In genomic region chr6:157974967-157975366, GRCh38 we compare ENCODE assay signal across 24 cellular contexts.
"Had no signal": no experiment of that assay in that cellular context is flagged by ENCODE, and none has a peak within 500 bp of the region (broad histone marks: within the 10 kb centered on the region; RNA-seq: fewer than 3 reads in every experiment).

No MANE protein-coding gene starts in this region.

- H3K4me3 Mint-ChIP-seq: activated naive CD8-positive, alpha-beta T cell treated with anti-CD3 and anti-CD28 coated beads for 36 hours; central memory CD8-positive, alpha-beta T cell; effector memory CD8-positive, alpha-beta T cell; immature natural killer cell; natural killer cell treated with Interleukin-12 subunit alpha and Interleukin-12 subunit beta and Interleukin-15 and Interleukin-18, amount 100 ng/mL, for 72 hours; T-helper 17 cell had no signal

- H3K4me1 Mint-ChIP-seq: central memory CD8-positive, alpha-beta T cell had no signal

- H3K27ac Mint-ChIP-seq: activated naive CD8-positive, alpha-beta T cell treated with anti-CD3 and anti-CD28 coated beads for 36 hours; effector memory CD8-positive, alpha-beta T cell; immature natural killer cell; natural killer cell treated with Interleukin-12 subunit alpha and Interleukin-12 subunit beta and Interleukin-15 and Interleukin-18, amount 100 ng/mL, for 72 hours; T-helper 17 cell had no signal

- H3K9me3 Mint-ChIP-seq: activated naive CD8-positive, alpha-beta T cell treated with anti-CD3 and anti-CD28 coated beads for 36 hours; central memory CD8-positive, alpha-beta T cell; effector memory CD8-positive, alpha-beta T cell; immature natural killer cell; natural killer cell treated with Interleukin-12 subunit alpha and Interleukin-12 subunit beta and Interleukin-15 and Interleukin-18, amount 100 ng/mL, for 72 hours had no signal

- FAIRE-seq: colon, endothelial cell of umbilical vein had no signal

- H3K36me3 ChIP-seq: breast epithelium, sigmoid colon, tibial artery had no signal

- H3K9me3 ChIP-seq: breast epithelium, sigmoid colon, tibial artery had no signal

- H3K27me3 ChIP-seq: breast epithelium, dorsolateral prefrontal cortex, sigmoid colon, tibial artery had no signal

- H3K27ac ChIP-seq: breast epithelium, dorsolateral prefrontal cortex, sigmoid colon, tibial artery had no signal

- H3K4me3 ChIP-seq: breast epithelium, dorsolateral prefrontal cortex, lung, sigmoid colon, tibial artery had no signal

- H3K4me1 ChIP-seq: breast epithelium, sigmoid colon, tibial artery had no signal

- DNase-seq: activated CD4-positive, alpha-beta T cell treated with anti-CD3 and anti-CD28 coated beads for 4 hours; activated CD4-positive, alpha-beta T cell treated with anti-CD3 and anti-CD28 coated beads, Interleukin-2, amount 50 U/mL, for 48 hours; activated CD4-positive, CD25-positive, alpha-beta regulatory T cell; activated naive CD4-positive, alpha-beta T cell treated with Interleukin-2 at 50 U/mL for 16 hours; activated naive CD8-positive, alpha-beta T cell treated with anti-CD3 and anti-CD28 coated beads for 36 hours; activated T-cell treated with anti-CD3 and anti-CD28 coated beads, Interleukin-2, amount 50 U/mL, for 48 hours; dorsolateral prefrontal cortex; effector memory CD8-positive, alpha-beta T cell; foreskin melanocyte; immature natural killer cell; midbrain; sigmoid colon; stimulated activated CD4-positive, alpha-beta T cell treated with anti-CD3 and anti-CD28 coated beads, Interleukin-4, amount 100 ng/mL, for 1 hour; stimulated activated naive CD8-positive, alpha-beta T cell treated with anti-CD3 and anti-CD28 coated beads, Interleukin-15, Interleukin-2, amounts not matched to agents 100 U/mL and 50 U/mL, for 24 hours; T-helper 17 cell; tibial artery had no signal

- H3K36me3 Mint-ChIP-seq: activated naive CD8-positive, alpha-beta T cell treated with anti-CD3 and anti-CD28 coated beads for 36 hours; immature natural killer cell; natural killer cell treated with Interleukin-12 subunit alpha and Interleukin-12 subunit beta and Interleukin-15 and Interleukin-18, amount 100 ng/mL, for 72 hours had no signal

- ATAC-seq: effector memory CD8-positive, alpha-beta T cell; esophagus mucosa; left lobe of liver; natural killer cell treated with Interleukin-12 subunit alpha and Interleukin-12 subunit beta and Interleukin-15 and Interleukin-18, amount 100 ng/mL, for 72 hours; stimulated activated naive CD8-positive, alpha-beta T cell treated with anti-CD3 and anti-CD28 coated beads, Interleukin-15, Interleukin-2, amounts not matched to agents 100 U/mL and 50 U/mL, for 24 hours; T-helper 17 cell had no signal
